In genomic region chr19:39936020-39936419, GRCh38 we compare ENCODE assay signal across 13 cellular contexts. TPM values are rescaled to one million over a fixed set of nuclear protein-coding genes. Genes with fewer than 3 reads are reported as not detected.
DNase-seq lines count a peak whose midpoint lies in the region; ATAC-seq and TF ChIP-seq lines count a peak whose summit lies in the region.
"Had no signal": no experiment of that assay in that cellular context is flagged by ENCODE, and none has a peak within 500 bp of the region (broad histone marks: within the 10 kb centered on the region; RNA-seq: fewer than 3 reads in every experiment).

No MANE protein-coding gene starts in this region.

- H3K27ac Mint-ChIP-seq in Calu3 (ENCODE audit: unreplicated experiment) (peak overlapping the region; percentile 74), naive B cell (peak overlapping the region; percentile 48 to 81 (median 60)), MCF 10A (ENCODE audit: low read depth, unreplicated experiment) (no peak overlapping the region)
- peak overlapping the region; percentile 62 for H3K27ac Mint-ChIP-seq in activated T-helper 2 cell treated with anti-CD3 and anti-CD28 coated beads, Interferon-gamma antibody, Interleukin-2, Interleukin-4, amounts not matched to agents 10 μg/mL and 5 μg/mL and 100 μg/mL, durations not matched to agents 14 hours and 24 hours and 36 hours

- H3K9me3 ChIP-seq in BLaER1 treated with 17β-estradiol and CSF1 and Interleukin-3, amounts not matched to agents 10 nM and 100 nM (replicated peaks in 1 of 11) = peaks cover 11 to 21% (median 15%) of the 10 kb centered on the region in 11 experiments

- BruUV-seq in Calu3 (replicated peaks; lab: Mats Ljungman, UMichigan) (no TSS peak), MCF 10A (replicated peaks; lab: Mats Ljungman, UMichigan) (no TSS peak)

- POLR2A ChIA-PET in MCF 10A (lab: Yijun Ruan, JAX) = interaction anchor here (0.6 kb wide), 1 partner anchor 25 kb away, joined by 4 read pairs; no protein-coding TSS in a partner anchor

- H4K20me1 ChIP-seq in BLaER1 treated with 17β-estradiol and CSF1 and Interleukin-3, amounts not matched to agents 10 nM and 100 nM = no peaks in the 10 kb centered on the region

- peak overlapping the region in 6 of 11 experiments; percentile 21 to 84 (median 58); a peak in 12 of 22 replicates for H3K27ac ChIP-seq in BLaER1 treated with 17β-estradiol and CSF1 and Interleukin-3, amounts not matched to agents 10 nM and 100 nM
- H3K27ac ChIP-seq: SK-N-MC had no signal

- H3K4me1 Mint-ChIP-seq in Calu3 (ENCODE audit: low read depth, unreplicated experiment) = peaks cover 64% of the 10 kb centered on the region
- peaks cover 48% of the 10 kb centered on the region for H3K4me1 Mint-ChIP-seq in activated T-helper 2 cell treated with anti-CD3 and anti-CD28 coated beads, Interferon-gamma antibody, Interleukin-2, Interleukin-4, amounts not matched to agents 10 μg/mL and 5 μg/mL and 100 μg/mL, durations not matched to agents 14 hours and 24 hours and 36 hours (ENCODE audit: low read depth)
- H3K4me1 Mint-ChIP-seq in naive B cell = peaks cover 49 to 66% (median 63%) of the 10 kb centered on the region in 3 donors
- H3K4me1 Mint-ChIP-seq in MCF 10A (ENCODE audit: insufficient read depth, unreplicated experiment) = no peaks in the 10 kb centered on the region

- H3K36me3 Mint-ChIP-seq in Calu3 (ENCODE audit: insufficient read depth, unreplicated experiment) = peaks cover 3% of the 10 kb centered on the region
- H3K36me3 Mint-ChIP-seq in activated T-helper 2 cell treated with anti-CD3 and anti-CD28 coated beads, Interferon-gamma antibody, Interleukin-2, Interleukin-4, amounts not matched to agents 10 μg/mL and 5 μg/mL and 100 μg/mL, durations not matched to agents 14 hours and 24 hours and 36 hours (ENCODE audit: low read depth) = peaks cover 16% of the 10 kb centered on the region
- H3K36me3 Mint-ChIP-seq in naive B cell = peaks cover 0 to 8% of the 10 kb centered on the region in 2 donors
- H3K36me3 Mint-ChIP-seq in MCF 10A (ENCODE audit: insufficient read depth, unreplicated experiment) = no peaks in the 10 kb centered on the region

- H3K27me3 ChIP-seq in BLaER1 treated with 17β-estradiol and CSF1 and Interleukin-3, amounts not matched to agents 10 nM and 100 nM = no peaks in the 10 kb centered on the region

- H3K4me3 Mint-ChIP-seq in Calu3 (ENCODE audit: low read depth, unreplicated experiment) (no peak overlapping the region), naive B cell (peak overlapping the region in 6 of 8 donors; percentile 41 to 85 (median 66)), MCF 10A (ENCODE audit: unreplicated experiment) (no peak overlapping the region)
- H3K4me3 Mint-ChIP-seq in activated T-helper 2 cell treated with anti-CD3 and anti-CD28 coated beads, Interferon-gamma antibody, Interleukin-2, Interleukin-4, amounts not matched to agents 10 μg/mL and 5 μg/mL and 100 μg/mL, durations not matched to agents 14 hours and 24 hours and 36 hours (ENCODE audit: low read depth) = no peak overlapping the region

- H3K4me1 ChIP-seq in BLaER1 treated with 17β-estradiol and CSF1 and Interleukin-3, amounts not matched to agents 10 nM and 100 nM = peaks cover 32 to 99% (median 62%) of the 10 kb centered on the region in 10 experiments

- peak overlapping the region in 1 of 11 experiments; percentile 53; a peak in 3 of 22 replicates for H3K9ac ChIP-seq in BLaER1 treated with 17β-estradiol and CSF1 and Interleukin-3, amounts not matched to agents 10 nM and 100 nM

- peak overlapping the region; percentile 61 to 98 (median 86) for H3K4me2 ChIP-seq in BLaER1 treated with 17β-estradiol and CSF1 and Interleukin-3, amounts not matched to agents 10 nM and 100 nM

- ATAC-seq in naive B cell (ENCODE audit: low read depth in 2 of 2) = no peak
- ATAC-seq in GM21367 (IDR thresholded peaks at IDR 0.05; ENCODE audit: unreplicated experiment) = no peak

- H3K36me3 ChIP-seq in BLaER1 treated with 17β-estradiol and CSF1 and Interleukin-3, amounts not matched to agents 10 nM and 100 nM = no peaks in the 10 kb centered on the region

- intact Hi-C loops in Calu3 (cut with micrococcal nuclease; ENCODE audit: unreplicated experiment) = no loop called here
- intact Hi-C loops in activated T-helper 2 cell treated with anti-CD3 and anti-CD28 coated beads, Interferon-gamma antibody, Interleukin-2, Interleukin-4, amounts not matched to agents 10 μg/mL and 5 μg/mL and 100 μg/mL, durations not matched to agents 14 hours and 24 hours and 36 hours (cut with micrococcal nuclease) = no loop called here
- intact Hi-C loops in MCF 10A (cut with micrococcal nuclease) = no loop called here

- TF ChIP-seq CTCF in Calu3 (IDR thresholded peaks at IDR 0.05; ENCODE audit: unreplicated experiment) = no peak
- no peak for TF ChIP-seq CTCF in MCF 10A (IDR thresholded peaks at IDR 0.05; ENCODE audit: unreplicated experiment)

- DNase-seq in Calu3 (no peak), naive B cell (no peak), hepatic stellate cell (ENCODE audit: low spot score) (no peak), NCI-H82 (lab: John Stamatoyannopoulos, UW) (no peak), MCF 10A (ENCODE audit: unreplicated experiment) (no peak)
- no peak for DNase-seq in activated T-helper 2 cell treated with anti-CD3 and anti-CD28 coated beads, Interferon-gamma antibody, Interleukin-2, Interleukin-4, amounts not matched to agents 10 μg/mL and 5 μg/mL and 100 μg/mL, durations not matched to agents 14 hours and 24 hours and 36 hours (ENCODE audit: low spot score)
- DNase-seq: activated CD4-positive, alpha-beta T cell treated with anti-CD3 and anti-CD28 coated beads for 4 hours; COR-L47; hypothalamus; NCI-H1930 had no signal

- peak overlapping the region in 1 of 10 experiments; percentile 2; a peak in 1 of 20 replicates for H3K4me3 ChIP-seq in BLaER1 treated with 17β-estradiol and CSF1 and Interleukin-3, amounts not matched to agents 10 nM and 100 nM
- H3K4me3 ChIP-seq: SK-N-MC had no signal

- H3K9me3 Mint-ChIP-seq in Calu3 (ENCODE audit: low read depth, unreplicated experiment) (peaks cover 6% of the 10 kb centered on the region), naive B cell (peaks cover 4 to 14% (median 9%) of the 10 kb centered on the region in 7 donors), MCF 10A (ENCODE audit: unreplicated experiment) (no peaks in the 10 kb centered on the region)
- peaks cover 24% of the 10 kb centered on the region for H3K9me3 Mint-ChIP-seq in activated T-helper 2 cell treated with anti-CD3 and anti-CD28 coated beads, Interferon-gamma antibody, Interleukin-2, Interleukin-4, amounts not matched to agents 10 μg/mL and 5 μg/mL and 100 μg/mL, durations not matched to agents 14 hours and 24 hours and 36 hours

- CTCF ChIA-PET in Calu3 (lab: Charles Lee) (interaction anchor here (1.3 to 2.4 kb wide), 2 partner anchors 10 to 34 kb away, joined by 4 to 10 read pairs; partner anchors contain the start of gene PSMC4), MCF 10A (lab: Yijun Ruan, JAX) (interaction anchor here (0.6 kb wide), 2 partner anchors 42 to 46 kb away, joined by 3 read pairs; no protein-coding TSS in a partner anchor)

- H3K27me3 Mint-ChIP-seq in Calu3 (ENCODE audit: unreplicated experiment) (no peaks in the 10 kb centered on the region), naive B cell (peaks cover 0 to 4% (median 0%) of the 10 kb centered on the region in 3 donors), MCF 10A (ENCODE audit: insufficient read depth, unreplicated experiment) (peaks cover 30% of the 10 kb centered on the region)
- no peaks in the 10 kb centered on the region for H3K27me3 Mint-ChIP-seq in activated T-helper 2 cell treated with anti-CD3 and anti-CD28 coated beads, Interferon-gamma antibody, Interleukin-2, Interleukin-4, amounts not matched to agents 10 μg/mL and 5 μg/mL and 100 μg/mL, durations not matched to agents 14 hours and 24 hours and 36 hours (ENCODE audit: low read depth)

RNA-seq across cellular contexts. Expression of gene FCGBP, which starts 1.6 kb away (rescaled TPM):
- total RNA-seq in Calu3 (2022) (3.7 and 5.3 TPM in 2 replicates), MCF 10A (2022) (0.37 and 0.96 TPM in 2 replicates)
- total RNA-seq in activated T-helper 2 cell treated with anti-CD3 and anti-CD28 coated beads, Interferon-gamma antibody, Interleukin-2, Interleukin-4, amounts not matched to agents 10 μg/mL and 5 μg/mL and 100 μg/mL, durations not matched to agents 14 hours and 24 hours and 36 hours = 2.4 and 2.5 TPM in 2 replicates
- 1 to 10 TPM in 1 of 6 donors, under 1 TPM in 5; 0.15 to 1.7 (median 0.76) TPM for polyA plus RNA-seq in naive B cell (ENCODE audit: low read depth in 6 of 6)

RNA-seq across cellular contexts. Expression of gene PSMC4, which starts 34.9 kb away (rescaled TPM):
- total RNA-seq in Calu3 (2022) (300 and 316 TPM in 2 replicates), MCF 10A (2022) (105 and 108 TPM in 2 replicates)
- total RNA-seq in activated T-helper 2 cell treated with anti-CD3 and anti-CD28 coated beads, Interferon-gamma antibody, Interleukin-2, Interleukin-4, amounts not matched to agents 10 μg/mL and 5 μg/mL and 100 μg/mL, durations not matched to agents 14 hours and 24 hours and 36 hours = 169 and 174 TPM in 2 replicates
- 10 to 100 TPM; 78.2 to 94.5 (median 89.9) TPM for polyA plus RNA-seq in naive B cell (ENCODE audit: low read depth in 6 of 6)

Comparison
In these comparisons a context has a peak if more than half of its experiments do, and no peak if none do; other contexts are left out.
1. H3K4me3 Mint-ChIP-seq: peak in naive B cell (6 of 8); none in Calu3 (single experiment), activated T-helper 2 cell treated with anti-CD3 and anti-CD28 coated beads, Interferon-gamma antibody, Interleukin-2, Interleukin-4, amounts not matched to agents 10 μg/mL and 5 μg/mL and 100 μg/mL, durations not matched to agents 14 hours and 24 hours and 36 hours (single experiment) and MCF 10A (single experiment).